32 cellular contexts compared by ENCODE assay signal in the genomic region with DNA sequence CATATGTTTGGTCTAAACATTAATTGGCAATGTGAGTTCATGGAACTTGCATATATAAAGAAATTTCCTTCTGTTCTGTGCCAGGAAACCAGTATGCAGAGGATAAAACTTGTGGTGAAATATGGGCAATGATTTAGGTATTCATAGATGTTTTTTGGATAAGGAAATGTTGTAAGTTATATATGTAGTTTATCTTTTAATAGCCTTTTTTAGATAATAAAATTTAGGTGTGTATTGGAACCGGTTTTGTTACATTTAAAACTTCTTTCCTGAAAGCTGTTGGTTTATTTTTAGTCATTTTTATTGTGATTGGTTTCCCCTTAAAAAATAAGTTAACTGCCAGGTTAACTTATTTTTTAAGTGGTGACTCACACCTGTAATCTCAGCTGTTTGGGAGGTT.
"Had no signal": no experiment of that assay in that cellular context is flagged by ENCODE, and none has a peak within 500 bp of the region (broad histone marks: within the 10 kb centered on the region; RNA-seq: fewer than 3 reads in every experiment).

No MANE protein-coding gene starts in this region.

- H3K9me3 ChIP-seq: ascending aorta had no signal

- H3K27ac ChIP-seq: ascending aorta, cardiac muscle cell, WERI-Rb-1 had no signal

- ATAC-seq: activated CD4-positive, alpha-beta T cell treated with anti-CD3 and anti-CD28 coated beads for 36 hours; activated CD4-positive, CD25-positive, alpha-beta regulatory T cell treated with anti-CD3 and anti-CD28 coated beads, Interleukin-2, amount 50 U/mL, for 24 hours; activated CD8-positive, alpha-beta memory T cell treated with anti-CD3 and anti-CD28 coated beads, Interleukin-2, amount 10 ng/mL, durations not matched to agents 7 days and 5 days; activated CD8-positive, alpha-beta T cell treated with anti-CD3 and anti-CD28 coated beads, Interleukin-2, amount 10 ng/mL, durations not matched to agents 7 days and 5 days; activated naive CD8-positive, alpha-beta T cell treated with anti-CD3 and anti-CD28 coated beads, Interleukin-2, amount 50 U/mL, for 24 hours; WTC11 had no signal

- H3K27me3 ChIP-seq: ascending aorta, cardiac muscle cell had no signal

- H3K4me1 ChIP-seq: ascending aorta had no signal

- FAIRE-seq: bronchial epithelial cell had no signal

- H3K4me3 ChIP-seq: ascending aorta, cardiac muscle cell had no signal

- DNase-seq: activated CD4-positive, alpha-beta memory T cell treated with anti-CD3 and anti-CD28 coated beads, Interleukin-2, amount 10 ng/mL, durations not matched to agents 7 days and 5 days; activated CD4-positive, alpha-beta T cell treated with anti-CD3 and anti-CD28 coated beads for 1 hour; activated CD4-positive, alpha-beta T cell treated with anti-CD3 and anti-CD28 coated beads for 36 hours; activated CD4-positive, alpha-beta T cell treated with anti-CD3 and anti-CD28 coated beads for 48 hours; activated CD4-positive, alpha-beta T cell treated with anti-CD3 and anti-CD28 coated beads, Interleukin-2, amount 10 ng/mL, durations not matched to agents 7 days and 5 days; activated CD4-positive, alpha-beta T cell treated with anti-CD3 and anti-CD28 coated beads, Interleukin-2, amount 50 U/mL, for 48 hours; activated CD4-positive, CD25-positive, alpha-beta regulatory T cell; activated CD8-positive, alpha-beta memory T cell treated with anti-CD3 and anti-CD28 coated beads for 24 hours; activated CD8-positive, alpha-beta memory T cell treated with anti-CD3 and anti-CD28 coated beads, Interleukin-2, amount 10 ng/mL, durations not matched to agents 7 days and 5 days; activated CD8-positive, alpha-beta memory T cell treated with anti-CD3 and anti-CD28 coated beads, Interleukin-2, amount 50 U/mL, for 48 hours; activated CD8-positive, alpha-beta T cell treated with anti-CD3 and anti-CD28 coated beads, Interleukin-2, amount 10 ng/mL, durations not matched to agents 7 days and 5 days; activated effector memory CD4-positive, alpha-beta T cell treated with Interleukin-2 at 50 U/mL for 16 hours; activated gamma-delta T cell; activated naive CD4-positive, alpha-beta T cell treated with anti-CD3 and anti-CD28 coated beads, Interleukin-2, amount 10 ng/mL, durations not matched to agents 7 days and 5 days; activated naive CD4-positive, alpha-beta T cell treated with Interleukin-2 at 50 U/mL for 16 hours; activated naive CD8-positive, alpha-beta T cell treated with anti-CD3 and anti-CD28 coated beads, Interleukin-2, amount 10 ng/mL, durations not matched to agents 7 days and 5 days; activated naive CD8-positive, alpha-beta T cell treated with anti-CD3 and anti-CD28 coated beads, Interleukin-2, amount 50 U/mL, for 24 hours; activated T-cell treated with anti-CD3 and anti-CD28 coated beads, Interleukin-2, amount 50 U/mL, for 24 hours; activated T-cell treated with anti-CD3 and anti-CD28 coated beads, Interleukin-2, amount 50 U/mL, for 48 hours; amygdala; anterior cingulate cortex; caudate nucleus; cerebellar nuclear complex; T-helper 1 cell; T-helper 2 cell; T-helper 9 cell; WERI-Rb-1 had no signal
